25 cellular contexts compared by ENCODE assay signal in genomic region chr7:46397591-46397990, GRCh38.
DNase-seq lines count a peak whose midpoint lies in the region; ATAC-seq, FAIRE-seq and TF ChIP-seq lines count a peak whose summit lies in the region.
"Had no signal": no experiment of that assay in that cellular context is flagged by ENCODE, and none has a peak within 500 bp of the region (broad histone marks: within the 10 kb centered on the region; RNA-seq: fewer than 3 reads in every experiment).

No MANE protein-coding gene starts in this region.

- H3K36me3 ChIP-seq in bronchial epithelial cell (ENCODE audit: control insufficient read depth, insufficient read depth, low read length) (no peaks in the 10 kb centered on the region), thyroid gland (no peaks in the 10 kb centered on the region)
- H3K36me3 ChIP-seq: BLaER1 had no signal

- H3K9me3 ChIP-seq in thyroid gland: no peaks in the 10 kb centered on the region

- in situ Hi-C loops in GM13977 (cut with MboI; ENCODE audit: low pct_unique_long_range_greater_than_20kb, low sequenced_read_pairs, unreplicated experiment): no loop called here

- H3K27ac ChIP-seq in thyroid gland: no peak overlapping the region
- H3K27ac ChIP-seq: 22Rv1, BLaER1, C4-2B, GM23248 had no signal

- TF ChIP-seq CTCF in bronchial epithelial cell (IDR thresholded peaks at IDR 0.05; ENCODE audit: insufficient read depth, low read length, severe bottlenecking): no peak
- no peak for TF ChIP-seq CTCF in mesothelial cell of epicardium (IDR thresholded peaks at IDR 0.05; ENCODE audit: unreplicated experiment)
- TF ChIP-seq CTCF in thyroid gland (IDR thresholded peaks at IDR 0.05): no peak
- no peak for TF ChIP-seq CTCF in GM13977 (IDR thresholded peaks at IDR 0.05; ENCODE audit: extremely low read depth, insufficient read depth, missing control alignments)

- H3K27me3 ChIP-seq in bronchial epithelial cell (ENCODE audit: control insufficient read depth, insufficient read depth, low read length) (no peaks in the 10 kb centered on the region), thyroid gland (no peaks in the 10 kb centered on the region)
- H3K27me3 ChIP-seq: BLaER1 had no signal

- H3K4me3 Mint-ChIP-seq in mesothelial cell of epicardium: no peak overlapping the region
- no peak overlapping the region for H3K4me3 Mint-ChIP-seq in activated CD4-positive, alpha-beta T cell treated with anti-CD3 and anti-CD28 coated beads for 36 hours
- H3K4me3 Mint-ChIP-seq: B cell; CD8-positive, alpha-beta T cell; H9; HFFc6 had no signal

- no peak for ATAC-seq in HG02840 (IDR thresholded peaks at IDR 0.05; ENCODE audit: low FRiP score, unreplicated experiment)
- no peak for ATAC-seq in activated CD4-positive, alpha-beta T cell treated with anti-CD3 and anti-CD28 coated beads for 36 hours
- ATAC-seq: CD8-positive, alpha-beta T cell had no signal

- no peak for TF ChIP-seq POLR2A in thyroid gland (IDR thresholded peaks at IDR 0.05)

- WGBS in thyroid gland, 2 donors: 73 to 74% methylated on average over 3 of the region's 3 CpGs

- H3K27me3 Mint-ChIP-seq in mesothelial cell of epicardium (ENCODE audit: low read depth): no peaks in the 10 kb centered on the region
- no peaks in the 10 kb centered on the region for H3K27me3 Mint-ChIP-seq in activated CD4-positive, alpha-beta T cell treated with anti-CD3 and anti-CD28 coated beads for 36 hours
- H3K27me3 Mint-ChIP-seq: B cell; CD4-positive, CD25-positive, alpha-beta regulatory T cell had no signal

- peaks cover 24% of the 10 kb centered on the region for H3K36me3 Mint-ChIP-seq in mesothelial cell of epicardium
- no peaks in the 10 kb centered on the region for H3K36me3 Mint-ChIP-seq in activated CD4-positive, alpha-beta T cell treated with anti-CD3 and anti-CD28 coated beads for 36 hours (ENCODE audit: low read depth)
- H3K36me3 Mint-ChIP-seq: CD4-positive, CD25-positive, alpha-beta regulatory T cell; CD8-positive, alpha-beta T cell had no signal

- no peaks in the 10 kb centered on the region for H3K4me1 ChIP-seq in thyroid gland
- H3K4me1 ChIP-seq: BLaER1 had no signal

- H3K9me3 Mint-ChIP-seq in mesothelial cell of epicardium: peaks cover 24% of the 10 kb centered on the region
- peaks cover 5% of the 10 kb centered on the region for H3K9me3 Mint-ChIP-seq in activated CD4-positive, alpha-beta T cell treated with anti-CD3 and anti-CD28 coated beads for 36 hours (ENCODE audit: low read depth)

- CTCF ChIA-PET in activated CD4-positive, alpha-beta T cell treated with anti-CD3 and anti-CD28 coated beads for 36 hours (lab: Charles Lee): interaction anchor here (0.5 kb wide), 1 partner anchor 11 kb away, joined by 3 read pairs; no protein-coding TSS in a partner anchor

- H3K4me3 ChIP-seq in bronchial epithelial cell (ENCODE audit: low read depth, low read length) (no peak overlapping the region), thyroid gland (replicated peaks in 1 of 3) (no peak overlapping the region)
- H3K4me3 ChIP-seq: BLaER1, GM23248 had no signal

- intact Hi-C loops in thyroid gland (cut with DNase I): no loop called here
- intact Hi-C loops in activated CD4-positive, alpha-beta T cell treated with anti-CD3 and anti-CD28 coated beads for 36 hours (cut with DNase I, micrococcal nuclease): no loop called here

- peak overlapping the region; percentile 55 for H3K27ac Mint-ChIP-seq in mesothelial cell of epicardium
- H3K27ac Mint-ChIP-seq in activated CD4-positive, alpha-beta T cell treated with anti-CD3 and anti-CD28 coated beads for 36 hours: no peak overlapping the region
- H3K27ac Mint-ChIP-seq: B cell; CD4-positive, CD25-positive, alpha-beta regulatory T cell; CD8-positive, alpha-beta T cell; H9; HFFc6 had no signal

- DNase-seq in SIG-M5 treated with dmso at 0.1 percent for 504 hours (lab: John Stamatoyannopoulos, UW; ENCODE audit: unreplicated experiment) (peak; percentile 5), SIG-M5 (lab: John Stamatoyannopoulos, UW) (no peak), bronchial epithelial cell (ENCODE audit: low read depth) (no peak), mesothelial cell of epicardium (ENCODE audit: low spot score in 2 of 2, unreplicated experiment in 2 of 2) (no peak), thyroid gland (no peak), GM13977 (ENCODE audit: low spot score) (no peak)
- no peak for DNase-seq in activated CD4-positive, alpha-beta T cell treated with anti-CD3 and anti-CD28 coated beads for 36 hours
- DNase-seq: CD4-positive, CD25-positive, alpha-beta regulatory T cell; CD8-positive, alpha-beta T cell; DMS 273 treated with DMSO at 0.1 percent for 48 hours; DMS79 treated with DMSO at 0.1 percent for 48 hours; GF-D8; GM23248; H9; HFFc6 had no signal

- FAIRE-seq in bronchial epithelial cell (lab: Jason Lieb, UNC): peak; percentile 70
- FAIRE-seq: A204.1, D721Med, GM12892, GM19239, H1 had no signal

- POLR2A ChIA-PET in activated CD4-positive, alpha-beta T cell treated with anti-CD3 and anti-CD28 coated beads for 36 hours (lab: Charles Lee): no interaction called here

- peaks cover 20% of the 10 kb centered on the region for H3K4me1 Mint-ChIP-seq in mesothelial cell of epicardium
- H3K4me1 Mint-ChIP-seq in activated CD4-positive, alpha-beta T cell treated with anti-CD3 and anti-CD28 coated beads for 36 hours: no peaks in the 10 kb centered on the region
- H3K4me1 Mint-ChIP-seq: B cell; CD4-positive, CD25-positive, alpha-beta regulatory T cell had no signal
